ENCODE assay signal across 8 cellular contexts in genomic region chr3:194333212-194333980, GRCh38. TPM values are rescaled to one million over a fixed set of nuclear protein-coding genes. Genes with fewer than 3 reads are reported as not detected.
DNase-seq lines count a peak whose midpoint lies in the region; ATAC-seq and TF ChIP-seq lines count a peak whose summit lies in the region.

No MANE protein-coding gene starts in this region.

- H3K4me3 ChIP-seq in kidney epithelial cell (ENCODE audit: low read depth, low read length) = peak overlapping the region; percentile 42

- in situ Hi-C loops in T47D (cut with HindIII; ENCODE audit: low pct_unique_long_range_greater_than_20kb, low sequenced_read_pairs) = no loop called here

- peak; percentile 95 for ATAC-seq in GM18511 (IDR thresholded peaks at IDR 0.05; ENCODE audit: unreplicated experiment)
- ATAC-seq in HG03039 (IDR thresholded peaks at IDR 0.05; ENCODE audit: unreplicated experiment) = peak; percentile 73

- H3K36me3 ChIP-seq in kidney epithelial cell (ENCODE audit: control insufficient read depth, insufficient read depth, low read length) = no peaks in the 10 kb centered on the region

- peak; percentile 82 for DNase-seq in SW480 (ENCODE audit: low spot score)
- DNase-seq in T47D (ENCODE audit: low read depth in 1 of 2, low spot score in 1 of 2) = peak; percentile 86 to 96
- no peak for DNase-seq in kidney epithelial cell (ENCODE audit: low read depth)
- peak; percentile 88 to 89 for DNase-seq in stimulated activated CD4-positive, alpha-beta T cell treated with anti-CD3 and anti-CD28 coated beads, Interleukin-1b, Interleukin-23, amount 100 ng/mL, for 4 hours (ENCODE audit: low read depth in 2 of 2)
- no peak for DNase-seq in OCI-M2 (lab: John Stamatoyannopoulos, UW; ENCODE audit: unreplicated experiment)
- no peak for DNase-seq in NCI-H1436 treated with DMSO at 0.1 percent for 48 hours (lab: John Stamatoyannopoulos, UW)

- TF ChIP-seq CTCF in kidney epithelial cell (IDR thresholded peaks at IDR 0.05; ENCODE audit: insufficient read depth, low read length, poor library complexity, severe bottlenecking) = peak; percentile 95

- H3K27me3 ChIP-seq in kidney epithelial cell (ENCODE audit: control insufficient read depth, insufficient read depth, low read length) = peaks cover 16% of the 10 kb centered on the region

RNA-seq across cellular contexts. Expression of gene CPN2, which starts 17.7 kb away (rescaled TPM):
- total RNA-seq in kidney epithelial cell = not detected in 2 replicates

RNA-seq across cellular contexts. Expression of gene LRRC15, which starts 36.1 kb away (rescaled TPM):
- not detected in 2 replicates for total RNA-seq in kidney epithelial cell

Comparison
In these comparisons a context has a peak if more than half of its experiments do, and no peak if none do; other contexts are left out.
1. DNase-seq: peak in SW480 (single experiment), T47D (2 of 2) and stimulated activated CD4-positive, alpha-beta T cell treated with anti-CD3 and anti-CD28 coated beads, Interleukin-1b, Interleukin-23, amount 100 ng/mL, for 4 hours (2 of 2); none in kidney epithelial cell (single experiment), OCI-M2 (single experiment) and NCI-H1436 treated with DMSO at 0.1 percent for 48 hours (single experiment).